8 cellular contexts compared by ENCODE assay signal in genomic region chr2:113136828-113137775, GRCh38. TPM values are rescaled to one million over a fixed set of nuclear protein-coding genes. Genes with fewer than 3 reads are reported as not detected.
A peak's percentile ranks its signal among the peaks of the same experiment; 100 is the strongest.
DNase-seq lines count a peak whose midpoint lies in the region; ATAC-seq and TF ChIP-seq lines count a peak whose summit lies in the region.

No MANE protein-coding gene starts in this region.

- H3K27ac Mint-ChIP-seq in activated CD8-positive, alpha-beta memory T cell treated with anti-CD3 and anti-CD28 coated beads, Interleukin-2, amount 10 ng/mL, durations not matched to agents 7 days and 5 days, result no peak overlapping the region

- H3K36me3 ChIP-seq in DOHH2 (ENCODE audit: control insufficient read depth, low read length), result no peaks in the 10 kb centered on the region

- H3K9me2 ChIP-seq in DOHH2 (replicated peaks; ENCODE audit: control insufficient read depth, low read length), result no peaks in the 10 kb centered on the region

- H3K4me1 ChIP-seq in DOHH2 (ENCODE audit: control insufficient read depth, low read length), result peaks cover 10% of the 10 kb centered on the region

- no peaks in the 10 kb centered on the region for H3K9me3 Mint-ChIP-seq in activated CD8-positive, alpha-beta memory T cell treated with anti-CD3 and anti-CD28 coated beads, Interleukin-2, amount 10 ng/mL, durations not matched to agents 7 days and 5 days (ENCODE audit: low read depth)

- no peak overlapping the region for H3K4me3 Mint-ChIP-seq in activated CD8-positive, alpha-beta memory T cell treated with anti-CD3 and anti-CD28 coated beads, Interleukin-2, amount 10 ng/mL, durations not matched to agents 7 days and 5 days

- TF ChIP-seq CTCF in DOHH2 (IDR thresholded peaks at IDR 0.05; ENCODE audit: low read depth, low read length, poor library complexity, severe bottlenecking) (peak; percentile 77), fibroblast of villous mesenchyme (IDR thresholded peaks at IDR 0.05; ENCODE audit: insufficient read depth, low read depth, low read length) (peak; percentile 69)

- H3K4me3 ChIP-seq in DOHH2 (ENCODE audit: low read length) (no peak overlapping the region), fibroblast of villous mesenchyme (ENCODE audit: low read depth, low read length) (no peak overlapping the region)

- DNase-seq in 8988T, result peak; percentile 32
- DNase-seq in NCI-H1694 (lab: John Stamatoyannopoulos, UW), result peak; percentile 25
- peak; percentile 51 for DNase-seq in activated CD8-positive, alpha-beta memory T cell treated with anti-CD3 and anti-CD28 coated beads, Interleukin-2, amount 10 ng/mL, durations not matched to agents 7 days and 5 days
- peak; percentile 44 for DNase-seq in fibroblast of villous mesenchyme (ENCODE audit: low read depth)
- peak; percentile 44 for DNase-seq in pons (ENCODE audit: low spot score)

- CTCF ChIA-PET in activated CD8-positive, alpha-beta memory T cell treated with anti-CD3 and anti-CD28 coated beads, Interleukin-2, amount 10 ng/mL, durations not matched to agents 7 days and 5 days (lab: Charles Lee), result interaction anchor here (0.6 to 13.6 kb wide), 50 partner anchors 8 to 460 kb away, joined by 3 to 329 read pairs (median 6); partner anchors contain the start of genes PAX8 and PSD4

- H3K4me2 ChIP-seq in DOHH2 (ENCODE audit: low read length), result no peak overlapping the region

- no peaks in the 10 kb centered on the region for H3K79me2 ChIP-seq in DOHH2 (ENCODE audit: control insufficient read depth, low read length)

- H4K20me1 ChIP-seq in DOHH2 (ENCODE audit: control insufficient read depth, insufficient read depth, low read depth, low read length), result no peaks in the 10 kb centered on the region

- no peaks in the 10 kb centered on the region for H3F3A ChIP-seq in DOHH2 (ENCODE audit: control insufficient read depth, insufficient read depth)

- H3K4me1 Mint-ChIP-seq in activated CD8-positive, alpha-beta memory T cell treated with anti-CD3 and anti-CD28 coated beads, Interleukin-2, amount 10 ng/mL, durations not matched to agents 7 days and 5 days, result peaks cover 34% of the 10 kb centered on the region

- no peaks in the 10 kb centered on the region for H3K36me3 Mint-ChIP-seq in activated CD8-positive, alpha-beta memory T cell treated with anti-CD3 and anti-CD28 coated beads, Interleukin-2, amount 10 ng/mL, durations not matched to agents 7 days and 5 days

- H3K27me3 Mint-ChIP-seq in activated CD8-positive, alpha-beta memory T cell treated with anti-CD3 and anti-CD28 coated beads, Interleukin-2, amount 10 ng/mL, durations not matched to agents 7 days and 5 days, result no peaks in the 10 kb centered on the region

- no peak overlapping the region for H3K27ac ChIP-seq in DOHH2 (ENCODE audit: low read depth, low read length)

- H3K9me3 ChIP-seq in DOHH2 (ENCODE audit: control insufficient read depth, insufficient read depth, low read length), result no peaks in the 10 kb centered on the region

- ATAC-seq in activated CD8-positive, alpha-beta memory T cell treated with anti-CD3 and anti-CD28 coated beads, Interleukin-2, amount 10 ng/mL, durations not matched to agents 7 days and 5 days, result peak; percentile 44
- ATAC-seq in GM18909 (IDR thresholded peaks at IDR 0.05; ENCODE audit: poor library complexity, unreplicated experiment) (no peak), HG03025 (IDR thresholded peaks at IDR 0.05; ENCODE audit: low FRiP score, unreplicated experiment) (no peak)

- no peaks in the 10 kb centered on the region for H3K27me3 ChIP-seq in DOHH2 (ENCODE audit: control insufficient read depth, low read length)

RNA-seq across cellular contexts. Expression of gene IL1RN, which starts 9.7 kb away (rescaled TPM):
- 1 to 10 TPM; 1.8 TPM for total RNA-seq in activated CD8-positive, alpha-beta memory T cell treated with anti-CD3 and anti-CD28 coated beads, Interleukin-2, amount 10 ng/mL, durations not matched to agents 7 days and 5 days
- not detected in 2 replicates for total RNA-seq in fibroblast of villous mesenchyme

RNA-seq across cellular contexts. Expression of gene PSD4, which starts 36.7 kb away (rescaled TPM):
- total RNA-seq in activated CD8-positive, alpha-beta memory T cell treated with anti-CD3 and anti-CD28 coated beads, Interleukin-2, amount 10 ng/mL, durations not matched to agents 7 days and 5 days, result 100 to 1,000 TPM; 314 to 388 TPM
- total RNA-seq in fibroblast of villous mesenchyme, result 2.9 and 4.7 TPM in 2 replicates

Comparison
In these comparisons a context has a peak if more than half of its experiments do, and no peak if none do; other contexts are left out.
1. RNA of gene PSD4, which starts 36.7 kb away (total RNA-seq): 314 to 388 TPM in activated CD8-positive, alpha-beta memory T cell treated with anti-CD3 and anti-CD28 coated beads, Interleukin-2, amount 10 ng/mL, durations not matched to agents 7 days and 5 days; 2.9 to 4.7 TPM in fibroblast of villous mesenchyme; every median in the first group is over 10 times any median in the second.
2. Peak in every context shown above with its lines, with median percentiles within 50 percentile points of each other: DNase-seq.